Comparison of ENCODE assay signal across 18 cellular contexts in genomic region chr18:34467059-34467458, GRCh38.
DNase-seq lines count a peak whose midpoint lies in the region; ATAC-seq, FAIRE-seq and TF ChIP-seq lines count a peak whose summit lies in the region.
"Had no signal": no experiment of that assay in that cellular context is flagged by ENCODE, and none has a peak within 500 bp of the region (broad histone marks: within the 10 kb centered on the region; RNA-seq: fewer than 3 reads in every experiment).

No MANE protein-coding gene starts in this region.

- FAIRE-seq in GM12878 (lab: Jason Lieb, UNC), result no peak

- BruUV-seq in GM12878 (replicated peaks; lab: Mats Ljungman, UMichigan), result no TSS peak

- no peak overlapping the region for H3K4me3 ChIP-seq in GM12878

- peak; percentile 4 for DNase-seq in GM12878 (ENCODE audit: low read depth, low spot score)
- no peak for DNase-seq in inferior parietal cortex (ENCODE audit: extremely low spot score)
- DNase-seq in effector CD4-positive, alpha-beta T cell, result no peak
- no peak for DNase-seq in stimulated activated CD4-positive, alpha-beta T cell treated with anti-CD3 and anti-CD28 coated beads, Interleukin-4, amount 100 ng/mL, for 24 hours
- no peak for DNase-seq in midbrain (lab: John Stamatoyannopoulos, UW)
- DNase-seq: activated CD8-positive, alpha-beta memory T cell treated with anti-CD3 and anti-CD28 coated beads for 24 hours; activated naive CD4-positive, alpha-beta T cell treated with anti-CD3 and anti-CD28 coated beads, Interleukin-2, amount 10 ng/mL, durations not matched to agents 7 days and 5 days; cerebellar nuclear complex; DMS 273 treated with DMSO at 0.1 percent for 48 hours; erythroblast; natural killer cell; NCI-H2029; retina; stimulated activated CD4-positive, alpha-beta T cell treated with anti-CD3 and anti-CD28 coated beads, Interleukin-2, amount 100 ng/mL, for 48 hours had no signal

- in situ Hi-C loops in GM12878 (cut with MboI), result no loop called here

- TF ChIP-seq CTCF in GM12878 (IDR thresholded peaks at IDR 0.05 in 2 of 3, conservative IDR thresholded peaks at IDR 0.05 in 1 of 3; ENCODE audit: control insufficient read depth in 2 of 3, extremely low read depth in 1 of 3, insufficient read depth in 1 of 3, low read depth in 3 of 3, low read length in 3 of 3), result no peak

- intact Hi-C loops in GM12878 (cut with micrococcal nuclease; ENCODE audit: unreplicated experiment), result no loop called here

- H2AFZ ChIP-seq in GM12878 (ENCODE audit: control insufficient read depth, low read depth, low read length), result no peak overlapping the region

- no peaks in the 10 kb centered on the region for H3K36me3 ChIP-seq in GM12878 (ENCODE audit: control insufficient read depth in 2 of 2, insufficient read depth in 2 of 2, low read length in 1 of 2)

- WGBS in GM12878 (ENCODE audit: insufficient coverage, insufficient replicate concordance, low lambda C conversion rate, missing lambda C conversion rate), result 0% methylated on average over 1 of the region's 1 CpG

- H3K9me3 ChIP-seq in GM12878 (replicated peaks; ENCODE audit: control insufficient read depth, insufficient read depth, low read length), result no peaks in the 10 kb centered on the region

- TF ChIP-seq EP300 in GM12878 (IDR thresholded peaks at IDR 0.05; ENCODE audit: borderline replicate concordance in 1 of 2, control insufficient read depth in 1 of 2, low read depth in 2 of 2, low read length in 2 of 2), result no peak

- H3K27me3 ChIP-seq in GM12878 (replicated peaks in 1 of 2; ENCODE audit: control insufficient read depth in 2 of 2, insufficient read depth in 2 of 2, low read length in 1 of 2), result no peaks in the 10 kb centered on the region

- no peak overlapping the region for H3K27ac ChIP-seq in GM12878 (ENCODE audit: control insufficient read depth, insufficient read depth)

- CTCF ChIA-PET in GM12878 (lab: Yijun Ruan, JAX), result no interaction called here

- H3K4me2 ChIP-seq in GM12878 (ENCODE audit: control insufficient read depth, insufficient read depth), result no peak overlapping the region

- no peaks in the 10 kb centered on the region for H3K4me1 ChIP-seq in GM12878 (ENCODE audit: control insufficient read depth, insufficient read depth, low read length)

- no peaks in the 10 kb centered on the region for H4K20me1 ChIP-seq in GM12878 (ENCODE audit: control insufficient read depth, insufficient read depth)

- ATAC-seq in GM18520 (IDR thresholded peaks at IDR 0.05; ENCODE audit: unreplicated experiment) (peak; percentile 69), GM21825 (IDR thresholded peaks at IDR 0.05; ENCODE audit: unreplicated experiment) (peak; percentile 52), HG03354 (IDR thresholded peaks at IDR 0.05; ENCODE audit: poor library complexity, severe bottlenecking, unreplicated experiment) (peak; percentile 94), GM12878 (peak; percentile 72)
- ATAC-seq: natural killer cell; stimulated activated memory B cell treated with anti-CD40 and anti-IgM and Interleukin-4, amounts not matched to agents 10 μg/mL and 1 μg/mL and 100 μg/mL, for 72 hours had no signal

- POLR2A ChIA-PET in GM12878 (lab: Charles Lee), result no interaction called here

- SMC1A ChIA-PET in GM12878 (lab: Charles Lee; ENCODE audit: uncharacterized antibody, unreplicated experiment), result interaction anchor here (1.1 kb wide), 1 partner anchor 108 kb away, joined by 3 read pairs; no protein-coding TSS in a partner anchor

- no peak overlapping the region for H3K9ac ChIP-seq in GM12878 (ENCODE audit: control insufficient read depth, insufficient read depth, low read length)

- no peak for TF ChIP-seq RAD21 in GM12878 (IDR thresholded peaks at IDR 0.05; ENCODE audit: insufficient read depth, low read depth, low read length)

- RAD21 ChIA-PET in GM12878 (lab: Charles Lee; ENCODE audit: unreplicated experiment), result no interaction called here

- TF ChIP-seq POLR2A in GM12878 (IDR thresholded peaks at IDR 0.05; ENCODE audit: low read depth, low read length), result no peak

- no peaks in the 10 kb centered on the region for H3K79me2 ChIP-seq in GM12878 (ENCODE audit: control insufficient read depth, insufficient read depth, low read length)

TF ChIP-seq in GM12878, 131 proteins besides CTCF, POLR2A, EP300 and RAD21:
- TF ChIP-seq BRCA1 (IDR thresholded peaks at IDR 0.05; ENCODE audit: low read depth, low read length) (no peak), KAT2A (conservative IDR thresholded peaks at IDR 0.05; ENCODE audit: control insufficient read depth, low read depth, low read length) (no peak), YBX1 (IDR thresholded peaks at IDR 0.05) (no peak), JUNB (IDR thresholded peaks at IDR 0.05) (peak; percentile 24; the same call in 1 of the 2 replicates), HDAC2 (IDR thresholded peaks at IDR 0.05) (no peak), ATF7 (IDR thresholded peaks at IDR 0.05; ENCODE audit: low read depth) (0 out of 2 replicates have a peak, but pooled peaks have one; percentile 37), CHD4 (IDR thresholded peaks at IDR 0.05) (no peak), MAX (IDR thresholded peaks at IDR 0.05; ENCODE audit: low read depth, low read length) (no peak), ZBTB33 (IDR thresholded peaks at IDR 0.05) (no peak), SPI1 (IDR thresholded peaks at IDR 0.05; ENCODE audit: borderline replicate concordance, insufficient read depth, low read depth, low read length) (no peak), PML (IDR thresholded peaks at IDR 0.05; ENCODE audit: low read length) (no peak), DPF2 (IDR thresholded peaks at IDR 0.05) (no peak; the same call in 1 of the 2 replicates), YY1 (IDR thresholded peaks at IDR 0.05; ENCODE audit: low read depth, low read length) (no peak), PAX8 (IDR thresholded peaks at IDR 0.05) (no peak), NR2C2 (IDR thresholded peaks at IDR 0.05; ENCODE audit: borderline replicate concordance, control insufficient read depth, insufficient read length, low read depth) (no peak), POU2F2 (IDR thresholded peaks at IDR 0.05; ENCODE audit: borderline replicate concordance, low read depth, low read length) (peak; percentile 51; the same call in 1 of the 3 replicates), RB1 (IDR thresholded peaks at IDR 0.05; ENCODE audit: borderline replicate concordance) (no peak)
